In genomic region chr20:32583581-32584045, GRCh38 we compare ENCODE assay signal across 8 cellular contexts. TPM values are rescaled to one million over a fixed set of nuclear protein-coding genes. Genes with fewer than 3 reads are reported as not detected.
DNase-seq lines count a peak whose midpoint lies in the region; ATAC-seq, FAIRE-seq and TF ChIP-seq lines count a peak whose summit lies in the region.

No MANE protein-coding gene starts in this region.

- POLR2A ChIA-PET in Panc1 (lab: Charles Lee), result no interaction called here

- peak overlapping the region; percentile 54 for H3K4me3 Mint-ChIP-seq in endodermal cell
- no peak overlapping the region for H3K4me3 Mint-ChIP-seq in stimulated activated naive B cell treated with anti-CD40 and anti-IgM and Interleukin-4, amounts not matched to agents 10 μg/mL and 1 μg/mL and 100 μg/mL, for 72 hours

- H3K27ac ChIP-seq in Panc1 (ENCODE audit: low read length), result no peak overlapping the region
- no peak overlapping the region for H3K27ac ChIP-seq in endodermal cell (ENCODE audit: low read depth, low read length)
- H3K27ac ChIP-seq in parathyroid adenoma, result no peak overlapping the region

- in situ Hi-C loops in Panc1 (cut with HindIII; ENCODE audit: low pct_unique_long_range_greater_than_20kb, low sequenced_read_pairs), result no loop called here

- no TSS peak for BruUV-seq in Panc1 (replicated peaks; lab: Mats Ljungman, UMichigan)

- H3K4me3 ChIP-seq in GM06990 (replicated peaks; ENCODE audit: low read depth, low read length) (peak overlapping the region; percentile 84), Panc1 (ENCODE audit: low read depth in 2 of 2, low read length in 2 of 2) (peak overlapping the region in 1 of 2 experiments; percentile 50; a peak in 2 of 4 replicates), endodermal cell (ENCODE audit: low read length) (no peak overlapping the region), parathyroid adenoma (ENCODE audit: low read depth, low read length) (no peak overlapping the region)

- H3K79me2 ChIP-seq in parathyroid adenoma, result no peaks in the 10 kb centered on the region

- no peaks in the 10 kb centered on the region for H3K9me3 Mint-ChIP-seq in endodermal cell
- H3K9me3 Mint-ChIP-seq in stimulated activated naive B cell treated with anti-CD40 and anti-IgM and Interleukin-4, amounts not matched to agents 10 μg/mL and 1 μg/mL and 100 μg/mL, for 72 hours, result no peaks in the 10 kb centered on the region

- no peak overlapping the region for H2AFZ ChIP-seq in parathyroid adenoma

- H3K36me3 ChIP-seq in GM06990 (ENCODE audit: control insufficient read depth, insufficient read depth, low read length) (no peaks in the 10 kb centered on the region), Panc1 (ENCODE audit: control insufficient read depth, insufficient read depth, low read length) (no peaks in the 10 kb centered on the region), endodermal cell (ENCODE audit: control insufficient read depth, insufficient read depth, low read length) (no peaks in the 10 kb centered on the region), parathyroid adenoma (ENCODE audit: control insufficient read depth, insufficient read depth, low read length) (no peaks in the 10 kb centered on the region)

- H3K36me3 Mint-ChIP-seq in endodermal cell (ENCODE audit: low read depth), result no peaks in the 10 kb centered on the region
- H3K36me3 Mint-ChIP-seq in stimulated activated naive B cell treated with anti-CD40 and anti-IgM and Interleukin-4, amounts not matched to agents 10 μg/mL and 1 μg/mL and 100 μg/mL, for 72 hours, result no peaks in the 10 kb centered on the region

- CTCF ChIA-PET in Panc1 (lab: Charles Lee), result no interaction called here

- H3K27ac Mint-ChIP-seq in endodermal cell, result no peak overlapping the region
- no peak overlapping the region for H3K27ac Mint-ChIP-seq in stimulated activated naive B cell treated with anti-CD40 and anti-IgM and Interleukin-4, amounts not matched to agents 10 μg/mL and 1 μg/mL and 100 μg/mL, for 72 hours

- TF ChIP-seq CTCF in GM06990 (IDR thresholded peaks at IDR 0.05; ENCODE audit: insufficient read depth, low read length, poor library complexity, severe bottlenecking) (no peak), Panc1 (IDR thresholded peaks at IDR 0.05) (no peak), endodermal cell (conservative IDR thresholded peaks at IDR 0.05) (no peak), parathyroid adenoma (IDR thresholded peaks at IDR 0.05) (no peak)

- H3K4me2 ChIP-seq in parathyroid adenoma (ENCODE audit: low read length), result peak overlapping the region; percentile 38

- intact Hi-C loops in Panc1 (cut with micrococcal nuclease; ENCODE audit: unreplicated experiment), result no loop called here

- no peak for DNase-seq in GM06990 (ENCODE audit: extremely low read depth, insufficient read length)
- DNase-seq in Panc1 (ENCODE audit: low read depth, low spot score), result no peak
- DNase-seq in endodermal cell, result peak; percentile 69
- no peak for DNase-seq in GM12892 (ENCODE audit: insufficient read length)
- DNase-seq in stimulated activated naive B cell treated with anti-CD40 and anti-IgM and Interleukin-4, amounts not matched to agents 10 μg/mL and 1 μg/mL and 100 μg/mL, for 72 hours, result no peak
- DNase-seq in GM19239 (ENCODE audit: insufficient read length, low spot score), result no peak

- peaks cover 15% of the 10 kb centered on the region for H3K4me1 Mint-ChIP-seq in endodermal cell
- peaks cover 28 to 34% of the 10 kb centered on the region in 2 donors for H3K4me1 Mint-ChIP-seq in stimulated activated naive B cell treated with anti-CD40 and anti-IgM and Interleukin-4, amounts not matched to agents 10 μg/mL and 1 μg/mL and 100 μg/mL, for 72 hours

- no peak for FAIRE-seq in GM12892 (lab: Jason Lieb, UNC)
- FAIRE-seq in GM19239 (lab: Jason Lieb, UNC), result no peak

- no peak overlapping the region for H3K9ac ChIP-seq in endodermal cell (ENCODE audit: extremely low read depth, low read length, poor library complexity, severe bottlenecking)
- no peak overlapping the region for H3K9ac ChIP-seq in parathyroid adenoma

- TF ChIP-seq POLR2A in GM12892 (IDR thresholded peaks at IDR 0.05; ENCODE audit: low read depth, low read length), result no peak

- WGBS in endodermal cell (ENCODE audit: insufficient coverage in 1 of 2, insufficient read length in 1 of 2), 2 experiments, result 0% methylated on average over 5 to 24 of the region's 49 CpGs

- ATAC-seq in Panc1 (peak; percentile 22), HG03280 (IDR thresholded peaks at IDR 0.05; ENCODE audit: unreplicated experiment) (no peak)
- ATAC-seq in stimulated activated naive B cell treated with anti-CD40 and anti-IgM and Interleukin-4, amounts not matched to agents 10 μg/mL and 1 μg/mL and 100 μg/mL, for 72 hours (replicated peaks), result no peak

- peaks cover 46% of the 10 kb centered on the region for H3K27me3 Mint-ChIP-seq in endodermal cell (ENCODE audit: insufficient read depth)
- H3K27me3 Mint-ChIP-seq in stimulated activated naive B cell treated with anti-CD40 and anti-IgM and Interleukin-4, amounts not matched to agents 10 μg/mL and 1 μg/mL and 100 μg/mL, for 72 hours, result peaks cover 28 to 29% of the 10 kb centered on the region in 2 donors

- H3K9me3 ChIP-seq in Panc1 (ENCODE audit: control insufficient read depth, insufficient read depth, low read depth, low read length), result no peaks in the 10 kb centered on the region
- H3K9me3 ChIP-seq in endodermal cell (ENCODE audit: control insufficient read depth, low read length), result no peaks in the 10 kb centered on the region
- H3K9me3 ChIP-seq in parathyroid adenoma (ENCODE audit: control insufficient read depth, low read length), result no peaks in the 10 kb centered on the region

- H3K4me1 ChIP-seq in Panc1 (ENCODE audit: control insufficient read depth, insufficient read depth, low read length) (peaks cover 17% of the 10 kb centered on the region), endodermal cell (ENCODE audit: control insufficient read depth, insufficient read depth, low read length) (no peaks in the 10 kb centered on the region), parathyroid adenoma (peaks cover 18% of the 10 kb centered on the region)

- H3K27me3 ChIP-seq in GM06990 (replicated peaks; ENCODE audit: control insufficient read depth, insufficient read depth, low read length) (no peaks in the 10 kb centered on the region), Panc1 (ENCODE audit: control insufficient read depth, insufficient read depth, low read length) (peaks cover 3% of the 10 kb centered on the region; the same call in 1 of the 2 replicates), endodermal cell (ENCODE audit: control insufficient read depth, insufficient read depth, low read length, poor library complexity, severe bottlenecking) (peaks cover 25% of the 10 kb centered on the region), parathyroid adenoma (ENCODE audit: control insufficient read depth, insufficient read depth, low read length) (no peaks in the 10 kb centered on the region)

RNA-seq across cellular contexts. Expression of gene NOL4L, which starts 1.5 kb away (rescaled TPM):
- total RNA-seq in Panc1 (2021; ENCODE audit: unreplicated experiment) (21.6 TPM), endodermal cell (10 to 100 TPM; 39.6 to 50.7 TPM)
- polyA plus RNA-seq in Panc1 (2012; ENCODE audit: insufficient read length), result 26.3 TPM
- 44.8 TPM for polyA plus RNA-seq in endodermal cell (2013, experiment 1 of 2)
- 45.4 TPM for polyA plus RNA-seq in endodermal cell (2013, experiment 2 of 2)
- polyA plus RNA-seq in GM12892 (2012; ENCODE audit: missing spikeins), result 16.8 TPM
